In genomic region chr3:55169608-55170010, GRCh38 we compare ENCODE assay signal across 15 cellular contexts.
DNase-seq lines count a peak whose midpoint lies in the region; ATAC-seq and TF ChIP-seq lines count a peak whose summit lies in the region.
"Had no signal": no experiment of that assay in that cellular context is flagged by ENCODE, and none has a peak within 500 bp of the region (broad histone marks: within the 10 kb centered on the region; RNA-seq: fewer than 3 reads in every experiment).

No MANE protein-coding gene starts in this region.

- H3K36me3 Mint-ChIP-seq in mesothelial cell of epicardium = peaks cover 1% of the 10 kb centered on the region
- H3K36me3 Mint-ChIP-seq: CD14-positive monocyte; stimulated activated naive B cell treated with anti-CD40 and anti-IgM and Interleukin-4, amounts not matched to agents 10 μg/mL and 1 μg/mL and 100 μg/mL, for 72 hours had no signal

- H3K9ac ChIP-seq in mammary epithelial cell (ENCODE audit: insufficient read depth, low read length) = no peak overlapping the region

- H3K4me3 Mint-ChIP-seq in mesothelial cell of epicardium = no peak overlapping the region
- H3K4me3 Mint-ChIP-seq: CD14-positive monocyte; stimulated activated naive B cell treated with anti-CD40 and anti-IgM and Interleukin-4, amounts not matched to agents 10 μg/mL and 1 μg/mL and 100 μg/mL, for 72 hours had no signal

- H3K4me1 Mint-ChIP-seq in mesothelial cell of epicardium = peaks cover 31% of the 10 kb centered on the region
- H3K4me1 Mint-ChIP-seq: CD14-positive monocyte; stimulated activated naive B cell treated with anti-CD40 and anti-IgM and Interleukin-4, amounts not matched to agents 10 μg/mL and 1 μg/mL and 100 μg/mL, for 72 hours had no signal

- no peak overlapping the region for H3K4me2 ChIP-seq in mammary epithelial cell (ENCODE audit: insufficient read depth, low read depth, low read length)

- intact Hi-C loops in mammary epithelial cell (cut with micrococcal nuclease) = no loop called here

- H3K27ac ChIP-seq in mammary epithelial cell (ENCODE audit: insufficient read depth, low read depth, low read length) = no peak overlapping the region
- H3K27ac ChIP-seq: lower lobe of right lung had no signal

- WGBS in mammary epithelial cell (ENCODE audit: low coverage, missing lambda C conversion rate) = 41% methylated on average over 4 of the region's 4 CpGs

- H3K4me3 ChIP-seq in mammary epithelial cell (replicated peaks in 1 of 3; ENCODE audit: insufficient read depth in 1 of 3, low read depth in 2 of 3, low read length in 3 of 3) = no peak overlapping the region
- H3K4me3 ChIP-seq: lower lobe of right lung had no signal

- H4K20me1 ChIP-seq in mammary epithelial cell (ENCODE audit: insufficient read depth, low read length) = no peaks in the 10 kb centered on the region

- peak; percentile 99 for DNase-seq in AG09319 (ENCODE audit: extremely low read depth, low read depth)
- peak; percentile 47 for DNase-seq in LoVo (ENCODE audit: low spot score)
- peak; percentile 63 for DNase-seq in mammary epithelial cell
- no peak for DNase-seq in mesothelial cell of epicardium (ENCODE audit: low spot score in 2 of 2, unreplicated experiment in 2 of 2)
- no peak for DNase-seq in DMS53 treated with DMSO at 0.1 percent for 48 hours (lab: John Stamatoyannopoulos, UW; ENCODE audit: unreplicated experiment)
- DNase-seq in NCI-H510A treated with DMSO at 0.1 percent for 48 hours (lab: John Stamatoyannopoulos, UW) = no peak
- no peak for DNase-seq in cerebellum (ENCODE audit: low spot score)
- DNase-seq: activated naive CD4-positive, alpha-beta T cell treated with Interleukin-2 at 50 U/mL for 16 hours; lower lobe of right lung; MV-4-11; NCI-H446; stimulated activated CD4-positive, alpha-beta T cell treated with anti-CD3 and anti-CD28 coated beads, Interleukin-1b, Interleukin-23, amount 100 ng/mL, for 48 hours; stimulated activated naive B cell treated with anti-CD40 and anti-IgM and Interleukin-4, amounts not matched to agents 10 μg/mL and 1 μg/mL and 100 μg/mL, for 72 hours had no signal

- no peak for ATAC-seq in GM18907 (IDR thresholded peaks at IDR 0.05; ENCODE audit: unreplicated experiment)
- ATAC-seq: lower lobe of right lung; stimulated activated naive B cell treated with anti-CD40 and anti-IgM and Interleukin-4, amounts not matched to agents 10 μg/mL and 1 μg/mL and 100 μg/mL, for 72 hours had no signal

- no peak overlapping the region for H2AFZ ChIP-seq in mammary epithelial cell (ENCODE audit: low read depth, low read length)

- in situ Hi-C loops in mammary epithelial cell (cut with MboI; ENCODE audit: low sequenced_read_pairs in 2 of 2) = no loop called here

- peak overlapping the region; percentile 84 for H3K27ac Mint-ChIP-seq in mesothelial cell of epicardium
- H3K27ac Mint-ChIP-seq: stimulated activated naive B cell treated with anti-CD40 and anti-IgM and Interleukin-4, amounts not matched to agents 10 μg/mL and 1 μg/mL and 100 μg/mL, for 72 hours had no signal

- H3K9me3 Mint-ChIP-seq in mesothelial cell of epicardium = peaks cover 11% of the 10 kb centered on the region
- H3K9me3 Mint-ChIP-seq: stimulated activated naive B cell treated with anti-CD40 and anti-IgM and Interleukin-4, amounts not matched to agents 10 μg/mL and 1 μg/mL and 100 μg/mL, for 72 hours had no signal

- no peaks in the 10 kb centered on the region for H3K27me3 Mint-ChIP-seq in mesothelial cell of epicardium (ENCODE audit: low read depth)
- H3K27me3 Mint-ChIP-seq: stimulated activated naive B cell treated with anti-CD40 and anti-IgM and Interleukin-4, amounts not matched to agents 10 μg/mL and 1 μg/mL and 100 μg/mL, for 72 hours had no signal

- dilution Hi-C loops in mammary epithelial cell (cut with HindIII; ENCODE audit: low sequenced_read_pairs) = no loop called here

- H3K4me1 ChIP-seq in mammary epithelial cell (ENCODE audit: insufficient read depth, low read length) = no peaks in the 10 kb centered on the region
- H3K4me1 ChIP-seq: lower lobe of right lung had no signal

- CTCF ChIA-PET in mammary epithelial cell (lab: Charles Lee; ENCODE audit: low non-redundant PET) = no interaction called here

- H3K27me3 ChIP-seq in mammary epithelial cell (ENCODE audit: insufficient read depth, low read length) = no peaks in the 10 kb centered on the region

- H3K9me3 ChIP-seq in mammary epithelial cell (replicated peaks; ENCODE audit: insufficient read depth, low read length) = no peaks in the 10 kb centered on the region
- H3K9me3 ChIP-seq: lower lobe of right lung had no signal

- BruUV-seq in mammary epithelial cell (replicated peaks; lab: Mats Ljungman, UMichigan) = no TSS peak

- no peaks in the 10 kb centered on the region for H3K79me2 ChIP-seq in mammary epithelial cell (ENCODE audit: insufficient read depth, low read length)

- no peaks in the 10 kb centered on the region for H3K36me3 ChIP-seq in mammary epithelial cell (ENCODE audit: insufficient read depth, low read length)
- H3K36me3 ChIP-seq: lower lobe of right lung had no signal

- no peak for TF ChIP-seq CTCF in AG09319 (IDR thresholded peaks at IDR 0.05; ENCODE audit: low read depth, low read length)
- no peak for TF ChIP-seq CTCF in mammary epithelial cell (conservative IDR thresholded peaks at IDR 0.05 in 1 of 2, IDR thresholded peaks at IDR 0.05 in 1 of 2; ENCODE audit: extremely low read depth in 1 of 2, insufficient read depth in 1 of 2, low read depth in 1 of 2, low read length in 2 of 2)
- no peak for TF ChIP-seq CTCF in mesothelial cell of epicardium (IDR thresholded peaks at IDR 0.05; ENCODE audit: unreplicated experiment)

Comparison
In these comparisons a context has a peak if more than half of its experiments do, and no peak if none do; other contexts are left out.
1. DNase-seq: peak in AG09319 (single experiment), LoVo (single experiment) and mammary epithelial cell (single experiment); none in mesothelial cell of epicardium (0 of 2), DMS53 treated with DMSO at 0.1 percent for 48 hours (single experiment), NCI-H510A treated with DMSO at 0.1 percent for 48 hours (single experiment) and cerebellum (single experiment).